ENCODE assay signal across 1 cellular context in genomic region chr12:32679091-32679909, GRCh38.
TF ChIP-seq lines count a peak whose summit lies in the region.

Gene DNM1L (plus strand): TSS chr12:32679301. CDS start chr12:32679364, 63 bp downstream.

TF ChIP-seq in K562, 482 proteins besides CTCF, POLR2A, EP300 and RAD21 (continued from another document and continues in another):
- TF ChIP-seq AFF4 (CRISPR knock-in tag; IDR thresholded peaks at IDR 0.05), result no peak
- peak in 1 of 2 experiments; percentile 97 for TF ChIP-seq AFF1 (IDR thresholded peaks at IDR 0.05; ENCODE audit: low read depth in 1 of 2, partially characterized antibody in 2 of 2)
- no peak; the same call in 1 of the 2 replicates for TF ChIP-seq CREB1 (IDR thresholded peaks at IDR 0.05)
- 0 out of 2 replicates have a peak, but pooled peaks have one; percentile 14 for TF ChIP-seq CREB1 (CRISPR knock-in tag; IDR thresholded peaks at IDR 0.05)
- no peak for TF ChIP-seq PRMT5 (CRISPR knock-in tag; IDR thresholded peaks at IDR 0.05)
- no peak for TF ChIP-seq MBD1 (CRISPR knock-in tag; IDR thresholded peaks at IDR 0.05)
- TF ChIP-seq NFXL1 (CRISPR knock-in tag; IDR thresholded peaks at IDR 0.05), result no peak
- TF ChIP-seq TFAP4 (CRISPR knock-in tag; IDR thresholded peaks at IDR 0.05; ENCODE audit: borderline replicate concordance), result peak; percentile 51; the same call in 1 of the 2 replicates
- TF ChIP-seq ELF4 (CRISPR knock-in tag; IDR thresholded peaks at IDR 0.05), result no peak
- peak; percentile 98 for TF ChIP-seq HCFC1 (IDR thresholded peaks at IDR 0.05; ENCODE audit: low read depth, low read length)
- TF ChIP-seq MYBL2 (IDR thresholded peaks at IDR 0.05; ENCODE audit: low read depth), result no peak
- no peak for TF ChIP-seq MYBL2 (CRISPR knock-in tag; IDR thresholded peaks at IDR 0.05; ENCODE audit: borderline replicate concordance)
- no peak for TF ChIP-seq ZNF280A (IDR thresholded peaks at IDR 0.05; ENCODE audit: low read depth, partially characterized antibody)
- no peak for TF ChIP-seq C11orf30 (IDR thresholded peaks at IDR 0.05; ENCODE audit: low read depth)
- no peak for TF ChIP-seq HEY1 (CRISPR knock-in tag; IDR thresholded peaks at IDR 0.05; ENCODE audit: borderline replicate concordance)
- no peak for TF ChIP-seq ARHGAP35 (IDR thresholded peaks at IDR 0.05; ENCODE audit: partially characterized antibody)
- TF ChIP-seq SLC30A9 (CRISPR knock-in tag; IDR thresholded peaks at IDR 0.05), result no peak
- no peak for TF ChIP-seq BCLAF1 (IDR thresholded peaks at IDR 0.05; ENCODE audit: borderline replicate concordance in 1 of 2, control insufficient read depth in 1 of 2, low read depth in 2 of 2, low read length in 1 of 2)
- TF ChIP-seq ZNF583 (CRISPR knock-in tag; IDR thresholded peaks at IDR 0.05), result no peak
- peak; percentile 47 for TF ChIP-seq CEBPG (CRISPR knock-in tag; IDR thresholded peaks at IDR 0.05)
- TF ChIP-seq CEBPG (tag; conservative IDR thresholded peaks at IDR 0.05 in 1 of 2, IDR thresholded peaks at IDR 0.05 in 1 of 2), result no peak
- TF ChIP-seq ZC3H11A (IDR thresholded peaks at IDR 0.05; ENCODE audit: low read depth, low read length), result no peak
- no peak for TF ChIP-seq GATAD2A (IDR thresholded peaks at IDR 0.05)
- TF ChIP-seq JUNB (CRISPR knock-in tag; conservative IDR thresholded peaks at IDR 0.05), result 0 out of 2 replicates have a peak, but pooled peaks have one; percentile 8
- TF ChIP-seq SRSF9 (IDR thresholded peaks at IDR 0.05; ENCODE audit: borderline replicate concordance, low read depth, low read length), result no peak
- no peak for TF ChIP-seq SRSF3 (IDR thresholded peaks at IDR 0.05; ENCODE audit: insufficient read depth, low read length)
- no peak for TF ChIP-seq ZNF324 (CRISPR knock-in tag; IDR thresholded peaks at IDR 0.05)
- no peak for TF ChIP-seq MTA2 (IDR thresholded peaks at IDR 0.05; ENCODE audit: low read depth)
- no peak for TF ChIP-seq TFAM (CRISPR knock-in tag; conservative IDR thresholded peaks at IDR 0.05)
- no peak for TF ChIP-seq RBM25 (IDR thresholded peaks at IDR 0.05; ENCODE audit: low read depth, low read length, severe bottlenecking)
- TF ChIP-seq FOXA3 (CRISPR knock-in tag; conservative IDR thresholded peaks at IDR 0.05 in 1 of 2, IDR thresholded peaks at IDR 0.05 in 1 of 2), result no peak
- TF ChIP-seq ETS1 (conservative IDR thresholded peaks at IDR 0.05; ENCODE audit: control insufficient read depth, low read depth, low read length), result peak; percentile 92
- no peak for TF ChIP-seq CBFA2T2 (conservative IDR thresholded peaks at IDR 0.05)
- TF ChIP-seq ARID1B (IDR thresholded peaks at IDR 0.05), result no peak
- TF ChIP-seq MLLT1 (IDR thresholded peaks at IDR 0.05), result no peak
- TF ChIP-seq CCNT2 (IDR thresholded peaks at IDR 0.05; ENCODE audit: borderline replicate concordance, extremely low read depth, insufficient read length, low read depth, low read length), result peak; percentile 56
- TF ChIP-seq CTCFL (IDR thresholded peaks at IDR 0.05; ENCODE audit: borderline replicate concordance, insufficient read depth, low read depth, low read length, poor library complexity, severe bottlenecking), result no peak
- TF ChIP-seq JUN (IDR thresholded peaks at IDR 0.05; ENCODE audit: borderline replicate concordance, low read depth, low read length), result peak; percentile 34; the same call in 1 of the 2 replicates
- no peak for TF ChIP-seq JUN (CRISPR knock-in tag; IDR thresholded peaks at IDR 0.05; ENCODE audit: borderline replicate concordance)
- TF ChIP-seq SMARCC2 (IDR thresholded peaks at IDR 0.05; ENCODE audit: low read depth), result no peak; the same call in 1 of the 2 replicates
- TF ChIP-seq PHF20 (IDR thresholded peaks at IDR 0.05; ENCODE audit: partially characterized antibody), result peak; percentile 50
- TF ChIP-seq ZNF134 (CRISPR knock-in tag; conservative IDR thresholded peaks at IDR 0.05), result no peak
- TF ChIP-seq ZNF263 (CRISPR knock-in tag; IDR thresholded peaks at IDR 0.05; ENCODE audit: borderline replicate concordance), result no peak
- TF ChIP-seq PRPF4 (IDR thresholded peaks at IDR 0.05; ENCODE audit: insufficient read depth, low read depth, low read length, poor library complexity, severe bottlenecking), result no peak
